Comparison of ENCODE assay signal across 4 cellular contexts in the genomic region with DNA sequence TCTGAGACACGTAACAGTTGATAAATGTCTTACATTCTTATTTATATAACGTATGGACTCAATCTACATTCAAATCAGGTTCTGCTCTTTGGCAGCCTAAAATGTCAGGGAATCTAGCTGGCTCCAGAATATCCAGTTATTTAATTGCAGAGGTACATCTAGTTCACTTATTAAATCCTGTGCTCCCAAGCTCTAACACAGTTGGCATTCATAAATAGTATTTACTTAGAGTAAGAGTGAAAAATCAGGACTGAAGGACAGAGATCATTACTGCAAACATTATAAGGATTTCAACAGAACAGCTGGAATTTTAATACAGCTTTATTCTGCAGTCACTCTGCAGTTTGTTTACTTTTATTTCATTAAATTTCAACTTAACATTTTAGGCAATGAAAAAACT. TPM values are rescaled to one million over a fixed set of nuclear protein-coding genes. Genes with fewer than 3 reads are reported as not detected.
"Had no signal": no experiment of that assay in that cellular context is flagged by ENCODE, and none has a peak within 500 bp of the region (broad histone marks: within the 10 kb centered on the region; RNA-seq: fewer than 3 reads in every experiment).

No MANE protein-coding gene starts in this region.

RNA-seq across cellular contexts. Expression of a gene that starts 7.9 kb away (rescaled TPM):
- total RNA-seq: LHCN-M2, M059J, MCF 10A, NCI-H460 had no signal
